In the genomic region with DNA sequence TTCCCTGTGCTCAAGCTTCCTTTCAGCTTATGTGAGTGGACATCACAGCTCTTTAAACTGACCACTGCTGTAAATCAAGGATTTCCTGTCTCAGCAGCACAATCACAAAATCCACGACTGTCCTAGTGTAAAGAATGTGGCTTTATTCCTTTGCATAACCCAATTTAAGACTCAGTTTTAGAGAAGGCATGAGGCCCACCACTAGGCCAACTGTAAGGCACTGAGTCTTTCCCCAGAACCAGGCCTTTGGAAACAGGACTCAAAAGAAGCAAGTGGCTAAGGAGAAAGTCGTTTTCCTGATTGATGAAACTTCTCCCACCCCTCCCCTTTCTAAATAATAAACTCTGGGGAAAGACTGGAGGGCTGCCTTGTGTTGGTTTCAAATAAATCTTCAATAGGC, we compare ENCODE assay signal across 24 cellular contexts. TPM values are rescaled to one million over a fixed set of nuclear protein-coding genes. Genes with fewer than 3 reads are reported as not detected.
DNase-seq lines count a peak whose midpoint lies in the region; ATAC-seq, FAIRE-seq and TF ChIP-seq lines count a peak whose summit lies in the region.
"Had no signal": no experiment of that assay in that cellular context is flagged by ENCODE, and none has a peak within 500 bp of the region (broad histone marks: within the 10 kb centered on the region; RNA-seq: fewer than 3 reads in every experiment).

No MANE protein-coding gene starts in this region.

- peaks cover 41% of the 10 kb centered on the region for H3K4me1 ChIP-seq in iPS-20b (ENCODE audit: insufficient read depth, low read length)
- H3K4me1 ChIP-seq: BE2C, Caco-2 had no signal

- peak overlapping the region; percentile 77; the same call in 1 of the 2 replicates for H3K4me3 ChIP-seq in iPS-20b (ENCODE audit: low read length)

- H3K4me1 Mint-ChIP-seq in activated CD8-positive, alpha-beta T cell treated with anti-CD3 and anti-CD28 coated beads, Interleukin-2, amount 10 ng/mL, durations not matched to agents 7 days and 5 days (ENCODE audit: low read depth) = peaks cover 47% of the 10 kb centered on the region
- peaks cover 50% of the 10 kb centered on the region for H3K4me1 Mint-ChIP-seq in activated CD8-positive, alpha-beta T cell treated with anti-CD3 and anti-CD28 coated beads for 36 hours (ENCODE audit: low read depth)
- peaks cover 23% of the 10 kb centered on the region for H3K4me1 Mint-ChIP-seq in activated T-helper 1 cell treated with anti-CD3 and anti-CD28 coated beads, Interleukin-12 subunit alpha, Interleukin-12 subunit beta, Interleukin-2, Interleukin-4 antibody, amounts not matched to agents 30 ng/mL and 10 ng/mL and 1 ng/mL, durations not matched to agents 14 hours and 24 hours and 36 hours (ENCODE audit: low read depth)
- H3K4me1 Mint-ChIP-seq in activated CD4-positive, alpha-beta memory T cell treated with anti-CD3 and anti-CD28 coated beads for 36 hours (ENCODE audit: low read depth) = peaks cover 60% of the 10 kb centered on the region

- no peak for DNase-seq in activated CD8-positive, alpha-beta T cell treated with anti-CD3 and anti-CD28 coated beads, Interleukin-2, amount 10 ng/mL, durations not matched to agents 7 days and 5 days
- DNase-seq in activated CD8-positive, alpha-beta T cell treated with anti-CD3 and anti-CD28 coated beads for 36 hours = no peak
- DNase-seq in activated T-helper 1 cell treated with anti-CD3 and anti-CD28 coated beads, Interleukin-12 subunit alpha, Interleukin-12 subunit beta, Interleukin-2, Interleukin-4 antibody, amounts not matched to agents 30 ng/mL and 10 ng/mL and 1 ng/mL, durations not matched to agents 14 hours and 24 hours and 36 hours (ENCODE audit: low spot score) = no peak
- DNase-seq in retina (peak; percentile 47), RCC 7860 (ENCODE audit: low spot score) (no peak)
- DNase-seq in activated CD4-positive, alpha-beta memory T cell treated with anti-CD3 and anti-CD28 coated beads for 36 hours = no peak
- DNase-seq: BE2C; Caco-2; CD4-positive, CD25-positive, alpha-beta regulatory T cell; DMS53; HFFc6; KBM-7; NCI-H1105 treated with DMSO at 0.1 percent for 48 hours; NCI-H1694; NCI-H2081 treated with DMSO at 0.1 percent for 48 hours; NCI-H748 treated with DMSO at 0.1 percent for 48 hours; SHP77 had no signal

- peaks cover 2% of the 10 kb centered on the region for H3K9me3 Mint-ChIP-seq in activated CD8-positive, alpha-beta T cell treated with anti-CD3 and anti-CD28 coated beads, Interleukin-2, amount 10 ng/mL, durations not matched to agents 7 days and 5 days (ENCODE audit: insufficient read depth)
- H3K9me3 Mint-ChIP-seq in activated CD8-positive, alpha-beta T cell treated with anti-CD3 and anti-CD28 coated beads for 36 hours = no peaks in the 10 kb centered on the region
- H3K9me3 Mint-ChIP-seq in activated T-helper 1 cell treated with anti-CD3 and anti-CD28 coated beads, Interleukin-12 subunit alpha, Interleukin-12 subunit beta, Interleukin-2, Interleukin-4 antibody, amounts not matched to agents 30 ng/mL and 10 ng/mL and 1 ng/mL, durations not matched to agents 14 hours and 24 hours and 36 hours = no peaks in the 10 kb centered on the region
- no peaks in the 10 kb centered on the region for H3K9me3 Mint-ChIP-seq in activated CD4-positive, alpha-beta memory T cell treated with anti-CD3 and anti-CD28 coated beads for 36 hours

- FAIRE-seq in RCC 7860 (lab: Jason Lieb, UNC) = no peak
- FAIRE-seq: GM12891, H54, HepG2 had no signal

- H3K9ac ChIP-seq in iPS-20b (ENCODE audit: low read depth, low read length) = no peak overlapping the region

- no peak for TF ChIP-seq CTCF in activated CD8-positive, alpha-beta T cell treated with anti-CD3 and anti-CD28 coated beads for 36 hours (IDR thresholded peaks at IDR 0.05)

- POLR2A ChIA-PET in activated CD8-positive, alpha-beta T cell treated with anti-CD3 and anti-CD28 coated beads, Interleukin-2, amount 10 ng/mL, durations not matched to agents 7 days and 5 days (lab: Charles Lee) = no interaction called here
- POLR2A ChIA-PET in activated CD8-positive, alpha-beta T cell treated with anti-CD3 and anti-CD28 coated beads for 36 hours (lab: Charles Lee) = interaction anchor here (1.1 kb wide), 1 partner anchor 10 kb away, joined by 3 read pairs; no protein-coding TSS in a partner anchor
- POLR2A ChIA-PET in activated CD4-positive, alpha-beta memory T cell treated with anti-CD3 and anti-CD28 coated beads for 36 hours (lab: Charles Lee) = no interaction called here

- ATAC-seq in activated CD8-positive, alpha-beta T cell treated with anti-CD3 and anti-CD28 coated beads, Interleukin-2, amount 10 ng/mL, durations not matched to agents 7 days and 5 days = no peak
- ATAC-seq in activated CD8-positive, alpha-beta T cell treated with anti-CD3 and anti-CD28 coated beads for 36 hours = no peak
- ATAC-seq in esophagus mucosa = no peak
- ATAC-seq: HepG2 had no signal

- H3K27ac ChIP-seq in iPS-20b (ENCODE audit: low read length) = no peak overlapping the region

- intact Hi-C loops in activated CD8-positive, alpha-beta T cell treated with anti-CD3 and anti-CD28 coated beads for 36 hours (cut with micrococcal nuclease) = no loop called here
- intact Hi-C loops in activated T-helper 1 cell treated with anti-CD3 and anti-CD28 coated beads, Interleukin-12 subunit alpha, Interleukin-12 subunit beta, Interleukin-2, Interleukin-4 antibody, amounts not matched to agents 30 ng/mL and 10 ng/mL and 1 ng/mL, durations not matched to agents 14 hours and 24 hours and 36 hours (cut with micrococcal nuclease) = loop anchor here (2.0 to 5.0 kb wide), 2 partner anchors 152 to 568 kb away; a partner anchor contains a TSS
- intact Hi-C loops in activated CD4-positive, alpha-beta memory T cell treated with anti-CD3 and anti-CD28 coated beads for 36 hours (cut with micrococcal nuclease) = loop anchor here (10.0 kb wide), 1 partner anchor 146 kb away; no protein-coding TSS in a partner anchor

- H3K36me3 Mint-ChIP-seq in activated CD8-positive, alpha-beta T cell treated with anti-CD3 and anti-CD28 coated beads, Interleukin-2, amount 10 ng/mL, durations not matched to agents 7 days and 5 days (ENCODE audit: low read depth) = peaks cover 12% of the 10 kb centered on the region
- no peaks in the 10 kb centered on the region for H3K36me3 Mint-ChIP-seq in activated CD8-positive, alpha-beta T cell treated with anti-CD3 and anti-CD28 coated beads for 36 hours (ENCODE audit: low read depth)
- H3K36me3 Mint-ChIP-seq in activated T-helper 1 cell treated with anti-CD3 and anti-CD28 coated beads, Interleukin-12 subunit alpha, Interleukin-12 subunit beta, Interleukin-2, Interleukin-4 antibody, amounts not matched to agents 30 ng/mL and 10 ng/mL and 1 ng/mL, durations not matched to agents 14 hours and 24 hours and 36 hours (ENCODE audit: low read depth) = peaks cover 7% of the 10 kb centered on the region
- H3K36me3 Mint-ChIP-seq in activated CD4-positive, alpha-beta memory T cell treated with anti-CD3 and anti-CD28 coated beads for 36 hours = peaks cover 2% of the 10 kb centered on the region
- H3K36me3 Mint-ChIP-seq: CD4-positive, CD25-positive, alpha-beta regulatory T cell had no signal

- no peak overlapping the region for H3K4me3 Mint-ChIP-seq in activated CD8-positive, alpha-beta T cell treated with anti-CD3 and anti-CD28 coated beads, Interleukin-2, amount 10 ng/mL, durations not matched to agents 7 days and 5 days
- no peak overlapping the region for H3K4me3 Mint-ChIP-seq in activated CD8-positive, alpha-beta T cell treated with anti-CD3 and anti-CD28 coated beads for 36 hours
- no peak overlapping the region for H3K4me3 Mint-ChIP-seq in activated T-helper 1 cell treated with anti-CD3 and anti-CD28 coated beads, Interleukin-12 subunit alpha, Interleukin-12 subunit beta, Interleukin-2, Interleukin-4 antibody, amounts not matched to agents 30 ng/mL and 10 ng/mL and 1 ng/mL, durations not matched to agents 14 hours and 24 hours and 36 hours
- no peak overlapping the region for H3K4me3 Mint-ChIP-seq in activated CD4-positive, alpha-beta memory T cell treated with anti-CD3 and anti-CD28 coated beads for 36 hours
- H3K4me3 Mint-ChIP-seq: HFFc6 had no signal

- peaks cover 92% of the 10 kb centered on the region for H3K27me3 Mint-ChIP-seq in activated CD8-positive, alpha-beta T cell treated with anti-CD3 and anti-CD28 coated beads, Interleukin-2, amount 10 ng/mL, durations not matched to agents 7 days and 5 days (ENCODE audit: low read depth)
- H3K27me3 Mint-ChIP-seq in activated CD8-positive, alpha-beta T cell treated with anti-CD3 and anti-CD28 coated beads for 36 hours = peaks cover 89% of the 10 kb centered on the region
- peaks cover 90% of the 10 kb centered on the region for H3K27me3 Mint-ChIP-seq in activated T-helper 1 cell treated with anti-CD3 and anti-CD28 coated beads, Interleukin-12 subunit alpha, Interleukin-12 subunit beta, Interleukin-2, Interleukin-4 antibody, amounts not matched to agents 30 ng/mL and 10 ng/mL and 1 ng/mL, durations not matched to agents 14 hours and 24 hours and 36 hours (ENCODE audit: insufficient read depth)
- peaks cover 86% of the 10 kb centered on the region for H3K27me3 Mint-ChIP-seq in activated CD4-positive, alpha-beta memory T cell treated with anti-CD3 and anti-CD28 coated beads for 36 hours

- H3K27me3 ChIP-seq in iPS-20b (ENCODE audit: insufficient read depth, low read length) = peaks cover 100% of the 10 kb centered on the region

- H3K27ac Mint-ChIP-seq in activated CD8-positive, alpha-beta T cell treated with anti-CD3 and anti-CD28 coated beads, Interleukin-2, amount 10 ng/mL, durations not matched to agents 7 days and 5 days = peak overlapping the region; percentile 21
- no peak overlapping the region for H3K27ac Mint-ChIP-seq in activated CD8-positive, alpha-beta T cell treated with anti-CD3 and anti-CD28 coated beads for 36 hours
- peak overlapping the region; percentile 18 for H3K27ac Mint-ChIP-seq in activated T-helper 1 cell treated with anti-CD3 and anti-CD28 coated beads, Interleukin-12 subunit alpha, Interleukin-12 subunit beta, Interleukin-2, Interleukin-4 antibody, amounts not matched to agents 30 ng/mL and 10 ng/mL and 1 ng/mL, durations not matched to agents 14 hours and 24 hours and 36 hours
- no peak overlapping the region for H3K27ac Mint-ChIP-seq in activated CD4-positive, alpha-beta memory T cell treated with anti-CD3 and anti-CD28 coated beads for 36 hours
- H3K27ac Mint-ChIP-seq: CD4-positive, CD25-positive, alpha-beta regulatory T cell; HFFc6 had no signal

- no peaks in the 10 kb centered on the region for H3K36me3 ChIP-seq in iPS-20b (ENCODE audit: insufficient read depth, low read depth, low read length)
- H3K36me3 ChIP-seq: BE2C had no signal

- no peaks in the 10 kb centered on the region for H3K9me3 ChIP-seq in iPS-20b (ENCODE audit: insufficient read depth, low read depth, low read length)
- H3K9me3 ChIP-seq: Caco-2 had no signal

- CTCF ChIA-PET in activated CD8-positive, alpha-beta T cell treated with anti-CD3 and anti-CD28 coated beads, Interleukin-2, amount 10 ng/mL, durations not matched to agents 7 days and 5 days (lab: Charles Lee) = interaction anchor here (4.5 kb wide), 1 partner anchor 98 kb away, joined by 19 read pairs; no protein-coding TSS in a partner anchor
- CTCF ChIA-PET in activated CD8-positive, alpha-beta T cell treated with anti-CD3 and anti-CD28 coated beads for 36 hours (lab: Charles Lee) = interaction anchor here (3.0 kb wide), 1 partner anchor 99 kb away, joined by 10 read pairs; no protein-coding TSS in a partner anchor
- CTCF ChIA-PET in activated CD4-positive, alpha-beta memory T cell treated with anti-CD3 and anti-CD28 coated beads for 36 hours (lab: Charles Lee) = interaction anchor here (1.7 to 4.1 kb wide), 2 partner anchors 11 to 99 kb away, joined by 5 to 22 read pairs; no protein-coding TSS in a partner anchor

RNA-seq across cellular contexts. Expression of a gene that starts 3.7 kb away (rescaled TPM):
- total RNA-seq in activated CD8-positive, alpha-beta T cell treated with anti-CD3 and anti-CD28 coated beads, Interleukin-2, amount 10 ng/mL, durations not matched to agents 7 days and 5 days = under 1 TPM; 0.34 to 0.44 TPM
- under 1 TPM; 0.61 to 0.67 TPM for total RNA-seq in activated CD8-positive, alpha-beta T cell treated with anti-CD3 and anti-CD28 coated beads for 36 hours
- total RNA-seq in activated T-helper 1 cell treated with anti-CD3 and anti-CD28 coated beads, Interleukin-12 subunit alpha, Interleukin-12 subunit beta, Interleukin-2, Interleukin-4 antibody, amounts not matched to agents 30 ng/mL and 10 ng/mL and 1 ng/mL, durations not matched to agents 14 hours and 24 hours and 36 hours = not detected in 2 replicates
- not detected for total RNA-seq in esophagus mucosa
- under 1 TPM in 1 of 2 experiments, not detected in 1; 0.15 TPM for total RNA-seq in activated CD4-positive, alpha-beta memory T cell treated with anti-CD3 and anti-CD28 coated beads for 36 hours
- total RNA-seq: A172; Caco-2; CD4-positive, CD25-positive, alpha-beta regulatory T cell; HepG2; HFFc6; OCI-LY7 had no signal

Comparison
In these comparisons a context has a peak if more than half of its experiments do, and no peak if none do; other contexts are left out.
1. H3K27ac Mint-ChIP-seq: peak in activated CD8-positive, alpha-beta T cell treated with anti-CD3 and anti-CD28 coated beads, Interleukin-2, amount 10 ng/mL, durations not matched to agents 7 days and 5 days (single experiment) and activated T-helper 1 cell treated with anti-CD3 and anti-CD28 coated beads, Interleukin-12 subunit alpha, Interleukin-12 subunit beta, Interleukin-2, Interleukin-4 antibody, amounts not matched to agents 30 ng/mL and 10 ng/mL and 1 ng/mL, durations not matched to agents 14 hours and 24 hours and 36 hours (single experiment); none in activated CD8-positive, alpha-beta T cell treated with anti-CD3 and anti-CD28 coated beads for 36 hours (single experiment) and activated CD4-positive, alpha-beta memory T cell treated with anti-CD3 and anti-CD28 coated beads for 36 hours (single experiment).